ENCODE assay signal across 8 cellular contexts in the genomic region with DNA sequence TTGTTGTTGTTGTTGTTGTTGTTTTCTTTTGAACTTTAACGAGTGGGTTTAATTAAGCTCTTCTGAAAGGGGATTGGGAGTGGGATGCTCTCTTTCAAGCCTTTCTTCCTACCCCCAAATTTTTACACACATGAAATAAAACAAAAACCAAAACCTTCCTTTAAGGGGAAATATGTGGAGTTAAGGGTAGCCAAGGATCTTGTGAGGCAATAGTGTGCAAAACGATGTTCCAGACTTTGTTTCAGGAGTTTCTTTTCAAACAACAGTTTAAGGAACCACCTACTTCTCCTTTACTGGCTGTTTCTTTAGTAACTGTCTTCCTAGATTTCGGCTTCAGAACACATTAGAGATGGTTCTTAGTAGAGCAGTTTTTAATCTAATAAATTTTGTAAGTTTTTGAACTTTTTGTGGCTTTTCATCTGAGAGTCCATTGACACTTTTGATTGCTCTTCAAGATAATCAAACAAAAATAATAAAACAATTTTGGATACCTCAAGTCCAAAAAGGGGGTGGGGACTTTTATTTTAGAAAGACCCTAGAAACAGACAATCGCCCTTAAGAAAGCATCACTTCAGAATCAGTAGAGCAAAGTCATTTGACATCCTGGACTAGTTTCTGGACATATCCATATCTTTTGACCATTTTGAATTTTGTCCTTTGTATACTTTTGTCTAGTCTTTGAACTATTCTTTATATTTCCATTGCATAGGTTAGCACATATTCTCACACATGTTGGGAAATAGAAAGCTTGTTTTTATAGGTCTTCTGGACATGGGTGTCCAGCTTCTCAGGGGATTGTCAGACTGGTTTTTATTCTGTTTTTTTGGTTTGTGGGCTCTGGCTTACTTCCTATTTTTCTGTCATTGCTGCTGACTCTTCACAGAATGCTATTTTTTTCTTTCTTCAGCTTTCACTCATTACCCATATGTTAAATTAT. TPM values are rescaled to one million over a fixed set of nuclear protein-coding genes. Genes with fewer than 3 reads are reported as not detected.
A peak's percentile ranks its signal among the peaks of the same experiment; 100 is the strongest.
DNase-seq lines count a peak whose midpoint lies in the region; ATAC-seq and TF ChIP-seq lines count a peak whose summit lies in the region.

No MANE protein-coding gene starts in this region.

- H3K4me1 ChIP-seq in osteoblast (ENCODE audit: insufficient read depth, low read length): peaks cover 27% of the 10 kb centered on the region

- no peak for TF ChIP-seq CTCF in AG10803 (conservative IDR thresholded peaks at IDR 0.05; ENCODE audit: low read length)
- TF ChIP-seq CTCF in osteoblast (IDR thresholded peaks at IDR 0.05; ENCODE audit: extremely low read depth, low read depth, low read length): no peak

- peaks cover 8 to 12% of the 10 kb centered on the region in 2 donors for H3K36me3 Mint-ChIP-seq in activated naive CD4-positive, alpha-beta T cell treated with anti-CD3 and anti-CD28 coated beads, Interleukin-2, amount 50 U/mL, for 72 hours

- H3K9me3 ChIP-seq in osteoblast (ENCODE audit: low read depth, low read length): no peaks in the 10 kb centered on the region

- ATAC-seq in GM19324 (IDR thresholded peaks at IDR 0.05; ENCODE audit: low FRiP score, unreplicated experiment) (peak; percentile 31), HG03354 (IDR thresholded peaks at IDR 0.05; ENCODE audit: poor library complexity, severe bottlenecking, unreplicated experiment) (peak; percentile 33)
- no peak for ATAC-seq in activated naive CD4-positive, alpha-beta T cell treated with anti-CD3 and anti-CD28 coated beads, Interleukin-2, amount 50 U/mL, for 72 hours

- H3K27ac ChIP-seq in osteoblast (ENCODE audit: low read depth, low read length): no peak overlapping the region

- H3K4me3 ChIP-seq in AG10803 (ENCODE audit: low read length) (no peak overlapping the region), osteoblast (ENCODE audit: insufficient read depth, low read length) (no peak overlapping the region)

- DNase-seq in AG10803 (ENCODE audit: low read depth) (peak; percentile 20), astrocyte of the hippocampus (ENCODE audit: low read depth, low spot score) (peak; percentile 37), osteoblast (ENCODE audit: insufficient read length, low spot score, missing footprints) (peak; percentile 22), DMS79 treated with DMSO at 0.1 percent for 48 hours (lab: John Stamatoyannopoulos, UW) (no peak), cortex of kidney (lab: John Stamatoyannopoulos, UW) (no peak)
- no peak for DNase-seq in activated naive CD4-positive, alpha-beta T cell treated with anti-CD3 and anti-CD28 coated beads, Interleukin-2, amount 50 U/mL, for 72 hours (ENCODE audit: low spot score in 2 of 2)

- peaks cover 34% of the 10 kb centered on the region for H3K79me2 ChIP-seq in osteoblast (ENCODE audit: insufficient read depth, low read length)

- no peaks in the 10 kb centered on the region for H3K27me3 ChIP-seq in osteoblast (ENCODE audit: insufficient read depth, low read length)

- peaks cover 0 to 2% of the 10 kb centered on the region in 2 donors for H3K9me3 Mint-ChIP-seq in activated naive CD4-positive, alpha-beta T cell treated with anti-CD3 and anti-CD28 coated beads, Interleukin-2, amount 50 U/mL, for 72 hours

- no peak overlapping the region for H3K4me2 ChIP-seq in osteoblast (ENCODE audit: insufficient read depth, low read length)

- no peaks in the 10 kb centered on the region for H3K36me3 ChIP-seq in osteoblast (ENCODE audit: insufficient read depth, low read length)

- no peaks in the 10 kb centered on the region for H4K20me1 ChIP-seq in osteoblast (ENCODE audit: insufficient read depth, low read length)

- H2AFZ ChIP-seq in osteoblast (ENCODE audit: low read length): no peak overlapping the region

- H3K27ac Mint-ChIP-seq in activated naive CD4-positive, alpha-beta T cell treated with anti-CD3 and anti-CD28 coated beads, Interleukin-2, amount 50 U/mL, for 72 hours: no peak overlapping the region

RNA-seq across cellular contexts. Expression of gene DIPK2A, which starts 6.0 kb away (rescaled TPM):
- total RNA-seq in osteoblast: 18.0 and 38.0 TPM in 2 replicates
- 10 to 100 TPM in 1 of 2 donors, 1 to 10 TPM in 1; 7.8 to 19.8 TPM for total RNA-seq in activated naive CD4-positive, alpha-beta T cell treated with anti-CD3 and anti-CD28 coated beads, Interleukin-2, amount 50 U/mL, for 72 hours

Comparison
In these comparisons a context has a peak if more than half of its experiments do, and no peak if none do; other contexts are left out.
1. DNase-seq: peak in AG10803 (single experiment), astrocyte of the hippocampus (single experiment) and osteoblast (single experiment); none in DMS79 treated with DMSO at 0.1 percent for 48 hours (single experiment), cortex of kidney (single experiment) and activated naive CD4-positive, alpha-beta T cell treated with anti-CD3 and anti-CD28 coated beads, Interleukin-2, amount 50 U/mL, for 72 hours (0 of 2).
2. ATAC-seq: peak in GM19324 (single experiment) and HG03354 (single experiment); none in activated naive CD4-positive, alpha-beta T cell treated with anti-CD3 and anti-CD28 coated beads, Interleukin-2, amount 50 U/mL, for 72 hours (0 of 2).